In genomic region chr4:24535399-24535798, GRCh38 we compare ENCODE assay signal across 18 cellular contexts. TPM values are rescaled to one million over a fixed set of nuclear protein-coding genes. Genes with fewer than 3 reads are reported as not detected.
DNase-seq lines count a peak whose midpoint lies in the region; ATAC-seq, FAIRE-seq and TF ChIP-seq lines count a peak whose summit lies in the region.
"Had no signal": no experiment of that assay in that cellular context is flagged by ENCODE, and none has a peak within 500 bp of the region (broad histone marks: within the 10 kb centered on the region; RNA-seq: fewer than 3 reads in every experiment).

No MANE protein-coding gene starts in this region.

- no peak for ATAC-seq in stimulated activated naive CD8-positive, alpha-beta T cell treated with anti-CD3 and anti-CD28 coated beads, Interleukin-15, Interleukin-2, amounts not matched to agents 100 U/mL and 50 U/mL, for 24 hours
- ATAC-seq: GM12878 had no signal

- H3K9me3 Mint-ChIP-seq in stimulated activated naive CD8-positive, alpha-beta T cell treated with anti-CD3 and anti-CD28 coated beads, Interleukin-15, Interleukin-2, amounts not matched to agents 100 ng/mL and 50 ng/mL, for 24 hours = no peaks in the 10 kb centered on the region
- H3K9me3 Mint-ChIP-seq in T-helper 2 cell treated with Interferon-gamma antibody and Interleukin-4, amounts not matched to agents 5 μg/mL and 100 μg/mL, for 36 hours = no peaks in the 10 kb centered on the region
- no peaks in the 10 kb centered on the region for H3K9me3 Mint-ChIP-seq in endodermal cell
- H3K9me3 Mint-ChIP-seq: CD14-positive monocyte had no signal

- 94 to 100% methylated on average over 1 to 3 of the region's 3 CpGs for WGBS in endodermal cell (ENCODE audit: insufficient coverage in 1 of 2, insufficient read length in 1 of 2), 2 experiments

- FAIRE-seq in RCC 7860 (lab: Jason Lieb, UNC) = no peak
- FAIRE-seq: GM12878, HTR-8/SVneo had no signal

- peaks cover 98% of the 10 kb centered on the region for H3K36me3 ChIP-seq in endodermal cell (ENCODE audit: control insufficient read depth, insufficient read depth, low read length)

- no peak for DNase-seq in stimulated activated naive CD8-positive, alpha-beta T cell treated with anti-CD3 and anti-CD28 coated beads, Interleukin-15, Interleukin-2, amounts not matched to agents 100 U/mL and 50 U/mL, for 24 hours
- no peak for DNase-seq in T-helper 2 cell treated with Interferon-gamma antibody and Interleukin-4, amounts not matched to agents 5 μg/mL and 100 μg/mL, for 36 hours (ENCODE audit: low spot score)
- DNase-seq in endodermal cell = no peak
- no peak for DNase-seq in amniotic stem cell (lab: John Stamatoyannopoulos, UW)
- DNase-seq in NCI-H1092 treated with DMSO at 0.1 percent for 48 hours (lab: John Stamatoyannopoulos, UW) = no peak
- DNase-seq in RCC 7860 (ENCODE audit: low spot score) = no peak
- DNase-seq: GDM1, GM23248, NCI-H1417, NCI-H187 treated with DMSO at 0.1 percent for 48 hours, NCI-H345, NCI-H526 had no signal

- H3K27ac ChIP-seq in endodermal cell (ENCODE audit: low read depth, low read length) = no peak overlapping the region
- H3K27ac ChIP-seq: GM23248, HL-60, SJSA1 had no signal

- H3K4me1 Mint-ChIP-seq in stimulated activated naive CD8-positive, alpha-beta T cell treated with anti-CD3 and anti-CD28 coated beads, Interleukin-15, Interleukin-2, amounts not matched to agents 100 ng/mL and 50 ng/mL, for 24 hours (ENCODE audit: low read depth) = peaks cover 7% of the 10 kb centered on the region
- peaks cover 23% of the 10 kb centered on the region for H3K4me1 Mint-ChIP-seq in T-helper 2 cell treated with Interferon-gamma antibody and Interleukin-4, amounts not matched to agents 5 μg/mL and 100 μg/mL, for 36 hours (ENCODE audit: low read depth)
- no peaks in the 10 kb centered on the region for H3K4me1 Mint-ChIP-seq in endodermal cell
- H3K4me1 Mint-ChIP-seq: CD14-positive monocyte had no signal

- H3K36me3 Mint-ChIP-seq in stimulated activated naive CD8-positive, alpha-beta T cell treated with anti-CD3 and anti-CD28 coated beads, Interleukin-15, Interleukin-2, amounts not matched to agents 100 ng/mL and 50 ng/mL, for 24 hours (ENCODE audit: low read depth) = peaks cover 87% of the 10 kb centered on the region
- H3K36me3 Mint-ChIP-seq in T-helper 2 cell treated with Interferon-gamma antibody and Interleukin-4, amounts not matched to agents 5 μg/mL and 100 μg/mL, for 36 hours (ENCODE audit: low read depth) = peaks cover 56% of the 10 kb centered on the region
- peaks cover 63% of the 10 kb centered on the region for H3K36me3 Mint-ChIP-seq in endodermal cell (ENCODE audit: low read depth)

- H3K4me3 Mint-ChIP-seq in stimulated activated naive CD8-positive, alpha-beta T cell treated with anti-CD3 and anti-CD28 coated beads, Interleukin-15, Interleukin-2, amounts not matched to agents 100 ng/mL and 50 ng/mL, for 24 hours = no peak overlapping the region
- no peak overlapping the region for H3K4me3 Mint-ChIP-seq in T-helper 2 cell treated with Interferon-gamma antibody and Interleukin-4, amounts not matched to agents 5 μg/mL and 100 μg/mL, for 36 hours
- H3K4me3 Mint-ChIP-seq in endodermal cell = no peak overlapping the region
- H3K4me3 Mint-ChIP-seq: CD14-positive monocyte had no signal

- no peak for TF ChIP-seq CTCF in endodermal cell (conservative IDR thresholded peaks at IDR 0.05)

- H3K27me3 ChIP-seq in endodermal cell (ENCODE audit: control insufficient read depth, insufficient read depth, low read length, poor library complexity, severe bottlenecking) = no peaks in the 10 kb centered on the region
- H3K27me3 ChIP-seq: SJSA1 had no signal

- no peaks in the 10 kb centered on the region for H3K27me3 Mint-ChIP-seq in stimulated activated naive CD8-positive, alpha-beta T cell treated with anti-CD3 and anti-CD28 coated beads, Interleukin-15, Interleukin-2, amounts not matched to agents 100 ng/mL and 50 ng/mL, for 24 hours
- H3K27me3 Mint-ChIP-seq in T-helper 2 cell treated with Interferon-gamma antibody and Interleukin-4, amounts not matched to agents 5 μg/mL and 100 μg/mL, for 36 hours (ENCODE audit: low read depth) = no peaks in the 10 kb centered on the region
- no peaks in the 10 kb centered on the region for H3K27me3 Mint-ChIP-seq in endodermal cell (ENCODE audit: insufficient read depth)

- no peaks in the 10 kb centered on the region for H3K9me3 ChIP-seq in endodermal cell (ENCODE audit: control insufficient read depth, low read length)
- H3K9me3 ChIP-seq: SJSA1 had no signal

- H3K4me1 ChIP-seq in endodermal cell (ENCODE audit: control insufficient read depth, insufficient read depth, low read length) = no peaks in the 10 kb centered on the region
- H3K4me1 ChIP-seq: SJSA1 had no signal

- H3K4me3 ChIP-seq in endodermal cell (ENCODE audit: low read length) = no peak overlapping the region
- H3K4me3 ChIP-seq: GM12878, GM23248, SJSA1 had no signal

- no peak overlapping the region for H3K9ac ChIP-seq in endodermal cell (ENCODE audit: extremely low read depth, low read length, poor library complexity, severe bottlenecking)
- H3K9ac ChIP-seq: GM23248 had no signal

- H3K27ac Mint-ChIP-seq in stimulated activated naive CD8-positive, alpha-beta T cell treated with anti-CD3 and anti-CD28 coated beads, Interleukin-15, Interleukin-2, amounts not matched to agents 100 ng/mL and 50 ng/mL, for 24 hours = peak overlapping the region; percentile 65
- H3K27ac Mint-ChIP-seq in T-helper 2 cell treated with Interferon-gamma antibody and Interleukin-4, amounts not matched to agents 5 μg/mL and 100 μg/mL, for 36 hours = peak overlapping the region; percentile 57
- H3K27ac Mint-ChIP-seq in endodermal cell = peak overlapping the region; percentile 47

RNA-seq across cellular contexts. Expression of gene DHX15, which starts 49.0 kb away (rescaled TPM):
- 100 to 1,000 TPM; 193 to 195 TPM for total RNA-seq in endodermal cell
- 181 TPM for polyA plus RNA-seq in endodermal cell (2013, experiment 1 of 2)
- polyA plus RNA-seq in endodermal cell (2013, experiment 2 of 2) = 165 TPM
